Comparison of ENCODE assay signal across 16 cellular contexts in genomic region chr12:22042981-22043669, GRCh38. TPM values are rescaled to one million over a fixed set of nuclear protein-coding genes. Genes with fewer than 3 reads are reported as not detected.
DNase-seq lines count a peak whose midpoint lies in the region; FAIRE-seq and TF ChIP-seq lines count a peak whose summit lies in the region.
"Had no signal": no experiment of that assay in that cellular context is flagged by ENCODE, and none has a peak within 500 bp of the region (broad histone marks: within the 10 kb centered on the region; RNA-seq: fewer than 3 reads in every experiment).

No MANE protein-coding gene starts in this region.

- TF ChIP-seq CTCF in Caco-2 (IDR thresholded peaks at IDR 0.05; ENCODE audit: insufficient read depth in 1 of 2, low read depth in 1 of 2, low read length in 1 of 2, severe bottlenecking in 1 of 2, unreplicated experiment in 1 of 2), result no peak
- TF ChIP-seq CTCF in astrocyte (IDR thresholded peaks at IDR 0.05; ENCODE audit: insufficient read depth, low read depth, low read length), result no peak
- no peak for TF ChIP-seq CTCF in GM10266 (IDR thresholded peaks at IDR 0.05; ENCODE audit: control insufficient read depth, insufficient read depth, low read depth, missing control alignments)

- H3K9ac ChIP-seq in astrocyte (ENCODE audit: low read length) (no peak overlapping the region), mucosa of rectum (ENCODE audit: low read depth in 1 of 2, low read length in 2 of 2) (no peak overlapping the region)

- H3K9me3 ChIP-seq in Caco-2 (no peaks in the 10 kb centered on the region; the same call in 1 of the 2 replicates), astrocyte (ENCODE audit: insufficient read depth, low read depth, low read length) (no peaks in the 10 kb centered on the region), mucosa of rectum (ENCODE audit: control insufficient read depth in 2 of 2, low read length in 2 of 2) (no peaks in the 10 kb centered on the region)
- H3K9me3 ChIP-seq: esophagus muscularis mucosa had no signal

- peaks cover 2% of the 10 kb centered on the region for H4K20me1 ChIP-seq in astrocyte (ENCODE audit: insufficient read depth, low read length)

- H3K4me3 Mint-ChIP-seq in Caco-2 (ENCODE audit: unreplicated experiment) (peak overlapping the region; percentile 46), astrocyte (ENCODE audit: unreplicated experiment) (no peak overlapping the region)
- H3K4me3 Mint-ChIP-seq: activated naive CD4-positive, alpha-beta T cell treated with anti-CD3 and anti-CD28 coated beads for 36 hours had no signal

- peak in 1 of 2 experiments; percentile 55 for DNase-seq in Caco-2
- peak; percentile 3 for DNase-seq in M059J (ENCODE audit: low read depth)
- DNase-seq in astrocyte (ENCODE audit: low read depth), result peak; percentile 45
- no peak for DNase-seq in pons (ENCODE audit: low spot score)
- no peak for DNase-seq in activated CD8-positive, alpha-beta memory T cell treated with anti-CD3 and anti-CD28 coated beads, Interleukin-2, amount 50 U/mL, for 4 hours
- DNase-seq in GM10266 (ENCODE audit: extremely low spot score), result no peak
- DNase-seq in putamen (ENCODE audit: low spot score), result no peak
- DNase-seq: activated naive CD4-positive, alpha-beta T cell treated with anti-CD3 and anti-CD28 coated beads for 36 hours; cerebellar nuclear complex; NCI-H1694 treated with DMSO at 0.1 percent for 48 hours; NCI-H748 treated with DMSO at 0.1 percent for 48 hours; retina; substantia nigra had no signal

- H3K27ac Mint-ChIP-seq in Caco-2 (ENCODE audit: unreplicated experiment), result peak overlapping the region; percentile 77
- no peak overlapping the region for H3K27ac Mint-ChIP-seq in astrocyte (ENCODE audit: unreplicated experiment)
- H3K27ac Mint-ChIP-seq: activated naive CD4-positive, alpha-beta T cell treated with anti-CD3 and anti-CD28 coated beads for 36 hours had no signal

- H3K4me3 ChIP-seq in Caco-2 (ENCODE audit: low read depth, low read length) (no peak overlapping the region), astrocyte (ENCODE audit: insufficient read depth, low read depth, low read length) (no peak overlapping the region), mucosa of rectum (ENCODE audit: low read length in 2 of 2) (peak overlapping the region; percentile 4 to 9)
- H3K4me3 ChIP-seq: esophagus muscularis mucosa had no signal

- H3K4me1 ChIP-seq in Caco-2, result peaks cover 39% of the 10 kb centered on the region
- H3K4me1 ChIP-seq in astrocyte (ENCODE audit: insufficient read depth, low read length), result no peaks in the 10 kb centered on the region
- H3K4me1 ChIP-seq in mucosa of rectum (ENCODE audit: control insufficient read depth in 2 of 2, insufficient read depth in 2 of 2, low read length in 2 of 2), result peaks cover 28 to 44% of the 10 kb centered on the region in 2 donors

- no peaks in the 10 kb centered on the region for H3K27me3 Mint-ChIP-seq in Caco-2 (ENCODE audit: insufficient read depth, unreplicated experiment)
- H3K27me3 Mint-ChIP-seq in astrocyte (ENCODE audit: low read depth, unreplicated experiment), result peaks cover 3% of the 10 kb centered on the region

- H3K4me1 Mint-ChIP-seq in Caco-2 (ENCODE audit: low read depth, unreplicated experiment) (peaks cover 51% of the 10 kb centered on the region), astrocyte (ENCODE audit: low read depth, unreplicated experiment) (peaks cover 16% of the 10 kb centered on the region)

- H3K27me3 ChIP-seq in Caco-2 (replicated peaks; ENCODE audit: control insufficient read depth, insufficient read depth, low read length) (no peaks in the 10 kb centered on the region), astrocyte (ENCODE audit: insufficient read depth, low read length) (no peaks in the 10 kb centered on the region), mucosa of rectum (ENCODE audit: control insufficient read depth in 2 of 2, insufficient read depth in 2 of 2, low read length in 2 of 2) (no peaks in the 10 kb centered on the region)
- H3K27me3 ChIP-seq: esophagus muscularis mucosa had no signal

- H3K79me2 ChIP-seq in astrocyte (ENCODE audit: insufficient read depth, low read length), result peaks cover 20% of the 10 kb centered on the region

- H3K4me2 ChIP-seq in astrocyte (ENCODE audit: low read length), result no peak overlapping the region

- CTCF ChIA-PET in Caco-2 (lab: Charles Lee), result no interaction called here

- H3K9me3 Mint-ChIP-seq in Caco-2 (ENCODE audit: unreplicated experiment) (peaks cover 5% of the 10 kb centered on the region), astrocyte (ENCODE audit: unreplicated experiment) (peaks cover under 1% of the 10 kb centered on the region)
- H3K9me3 Mint-ChIP-seq: activated naive CD4-positive, alpha-beta T cell treated with anti-CD3 and anti-CD28 coated beads for 36 hours had no signal

- BruUV-seq in Caco-2 (replicated peaks; lab: Mats Ljungman, UMichigan), result no TSS peak

- FAIRE-seq in astrocyte (lab: Jason Lieb, UNC), result no peak
- FAIRE-seq: GM12891 had no signal

- POLR2A ChIA-PET in Caco-2 (lab: Charles Lee), result interaction anchor here (0.6 kb wide), 1 partner anchor 1470 kb away, joined by 3 read pairs; no protein-coding TSS in a partner anchor

- H3K36me3 ChIP-seq in Caco-2 (ENCODE audit: control insufficient read depth, insufficient read depth, low read length) (no peaks in the 10 kb centered on the region), astrocyte (ENCODE audit: insufficient read depth, low read length) (no peaks in the 10 kb centered on the region), mucosa of rectum (ENCODE audit: control insufficient read depth in 2 of 2, insufficient read depth in 2 of 2, low read length in 2 of 2) (no peaks in the 10 kb centered on the region)
- H3K36me3 ChIP-seq: esophagus muscularis mucosa had no signal

- no peaks in the 10 kb centered on the region for H3K36me3 Mint-ChIP-seq in Caco-2 (ENCODE audit: insufficient read depth, unreplicated experiment)
- no peaks in the 10 kb centered on the region for H3K36me3 Mint-ChIP-seq in astrocyte (ENCODE audit: low read depth, unreplicated experiment)

- intact Hi-C loops in Caco-2 (cut with micrococcal nuclease; ENCODE audit: unreplicated experiment), result loop anchor here (5.0 kb wide), 1 partner anchor 226 kb away; no protein-coding TSS in a partner anchor

- peak overlapping the region; percentile 3 for H2AFZ ChIP-seq in astrocyte (ENCODE audit: low read depth, low read length)

- H3K27ac ChIP-seq in astrocyte (ENCODE audit: low read depth, low read length), result no peak overlapping the region
- peak overlapping the region; percentile 73 to 74 for H3K27ac ChIP-seq in mucosa of rectum (ENCODE audit: low read depth in 2 of 2, low read length in 2 of 2)
- H3K27ac ChIP-seq: esophagus muscularis mucosa had no signal

RNA-seq across cellular contexts. Expression of gene CMAS, which starts 2.9 kb away (rescaled TPM):
- 70.4 and 80.7 TPM in 2 replicates for total RNA-seq in Caco-2 (2022)
- total RNA-seq in M059J (2014; rRNA removed; shearing (Covaris generic)), result 35.7 and 42.5 TPM in 2 replicates
- 36.7 and 37.9 TPM in 2 replicates for total RNA-seq in astrocyte

Comparison
In these comparisons a context has a peak if more than half of its experiments do, and no peak if none do; other contexts are left out.
1. DNase-seq: peak in M059J (single experiment) and astrocyte (single experiment); none in pons (single experiment), activated CD8-positive, alpha-beta memory T cell treated with anti-CD3 and anti-CD28 coated beads, Interleukin-2, amount 50 U/mL, for 4 hours (single experiment), GM10266 (single experiment) and putamen (single experiment).
2. H3K4me3 ChIP-seq: peak in mucosa of rectum (2 of 2); none in Caco-2 (single experiment) and astrocyte (single experiment).